10 cellular contexts compared by ENCODE assay signal in genomic region chr14:100567009-100567876, GRCh38. TPM values are rescaled to one million over a fixed set of nuclear protein-coding genes. Genes with fewer than 3 reads are reported as not detected.
DNase-seq lines count a peak whose midpoint lies in the region; ATAC-seq, FAIRE-seq and TF ChIP-seq lines count a peak whose summit lies in the region.
"Had no signal": no experiment of that assay in that cellular context is flagged by ENCODE, and none has a peak within 500 bp of the region (broad histone marks: within the 10 kb centered on the region; RNA-seq: fewer than 3 reads in every experiment).

No MANE protein-coding gene starts in this region.

- peaks cover 9% of the 10 kb centered on the region for H3K4me1 Mint-ChIP-seq in activated naive CD4-positive, alpha-beta T cell treated with anti-CD3 and anti-CD28 coated beads, Interleukin-2, amount 10 ng/mL, durations not matched to agents 7 days and 5 days
- peaks cover 12% of the 10 kb centered on the region for H3K4me1 Mint-ChIP-seq in memory B cell

- no peaks in the 10 kb centered on the region; the same call in 1 of the 2 replicates for H4K20me1 ChIP-seq in GM12878 (ENCODE audit: control insufficient read depth, insufficient read depth)

- H3K4me3 ChIP-seq in GM12878: no peak overlapping the region
- peak overlapping the region; percentile 36 to 72 (median 38) for H3K4me3 ChIP-seq in tibial nerve

- no peak overlapping the region; the same call in 1 of the 2 replicates for H3K4me2 ChIP-seq in GM12878 (ENCODE audit: control insufficient read depth, insufficient read depth)

- ATAC-seq in GM12878 (peak; percentile 22; the same call in 1 of the 3 replicates), memory B cell (ENCODE audit: low read depth) (peak; percentile 45)

- CTCF ChIA-PET in activated naive CD4-positive, alpha-beta T cell treated with anti-CD3 and anti-CD28 coated beads, Interleukin-2, amount 10 ng/mL, durations not matched to agents 7 days and 5 days (lab: Charles Lee): no interaction called here
- CTCF ChIA-PET in GM12878 (lab: Yijun Ruan, JAX): no interaction called here

- H3K27me3 ChIP-seq in GM12878 (replicated peaks in 1 of 2; ENCODE audit: control insufficient read depth in 2 of 2, insufficient read depth in 2 of 2, low read length in 1 of 2) (peaks cover 7 to 9% of the 10 kb centered on the region in 2 experiments; a peak in 3 of 4 replicates), tibial nerve (peaks cover 0 to 56% of the 10 kb centered on the region in 2 donors)

- peaks cover 95% of the 10 kb centered on the region for H3K27me3 Mint-ChIP-seq in activated naive CD4-positive, alpha-beta T cell treated with anti-CD3 and anti-CD28 coated beads, Interleukin-2, amount 10 ng/mL, durations not matched to agents 7 days and 5 days
- H3K27me3 Mint-ChIP-seq in memory B cell: peaks cover 31% of the 10 kb centered on the region

- in situ Hi-C loops in GM12878 (cut with MboI): no loop called here

- no peaks in the 10 kb centered on the region for H3K9me3 Mint-ChIP-seq in activated naive CD4-positive, alpha-beta T cell treated with anti-CD3 and anti-CD28 coated beads, Interleukin-2, amount 10 ng/mL, durations not matched to agents 7 days and 5 days
- H3K9me3 Mint-ChIP-seq in memory B cell: no peaks in the 10 kb centered on the region

- no peak overlapping the region for H2AFZ ChIP-seq in GM12878 (ENCODE audit: control insufficient read depth, low read depth, low read length)

- no peak overlapping the region for H3K27ac Mint-ChIP-seq in activated naive CD4-positive, alpha-beta T cell treated with anti-CD3 and anti-CD28 coated beads, Interleukin-2, amount 10 ng/mL, durations not matched to agents 7 days and 5 days
- H3K27ac Mint-ChIP-seq in memory B cell: no peak overlapping the region

- TF ChIP-seq CTCF in GM12878 (IDR thresholded peaks at IDR 0.05 in 2 of 3, conservative IDR thresholded peaks at IDR 0.05 in 1 of 3; ENCODE audit: control insufficient read depth in 2 of 3, extremely low read depth in 1 of 3, insufficient read depth in 1 of 3, low read depth in 3 of 3, low read length in 3 of 3) (no peak), tibial nerve (IDR thresholded peaks at IDR 0.05) (no peak)

- DNase-seq in activated naive CD4-positive, alpha-beta T cell treated with anti-CD3 and anti-CD28 coated beads, Interleukin-2, amount 10 ng/mL, durations not matched to agents 7 days and 5 days: no peak
- no peak for DNase-seq in activated naive CD4-positive, alpha-beta T cell treated with Interleukin-2 at 50 U/mL for 16 hours
- DNase-seq in GM12878 (ENCODE audit: low read depth, low spot score) (no peak), memory B cell (ENCODE audit: low spot score in 2 of 2) (no peak), tibial nerve (ENCODE audit: low spot score in 2 of 2) (peak in 1 of 2 donors; percentile 25), NCI-H510A treated with DMSO at 0.1 percent for 48 hours (lab: John Stamatoyannopoulos, UW) (no peak), COLO668 (lab: John Stamatoyannopoulos, UW; ENCODE audit: unreplicated experiment) (no peak)
- DNase-seq in activated CD4-positive, CD25-positive, alpha-beta regulatory T cell treated with anti-CD3 and anti-CD28 coated beads, Interleukin-2, amount 50 U/mL, for 72 hours: no peak
- DNase-seq: NCI-H1105 treated with DMSO at 0.1 percent for 48 hours; stimulated activated CD4-positive, alpha-beta T cell treated with anti-CD3 and anti-CD28 coated beads, Interleukin-4, amount 100 ng/mL, for 24 hours had no signal

- no peak for FAIRE-seq in GM12878 (lab: Jason Lieb, UNC)

- intact Hi-C loops in GM12878 (cut with micrococcal nuclease; ENCODE audit: unreplicated experiment): no loop called here

- no peak for TF ChIP-seq RAD21 in GM12878 (IDR thresholded peaks at IDR 0.05; ENCODE audit: insufficient read depth, low read depth, low read length)

- peak overlapping the region; percentile 44 for H3K4me3 Mint-ChIP-seq in activated naive CD4-positive, alpha-beta T cell treated with anti-CD3 and anti-CD28 coated beads, Interleukin-2, amount 10 ng/mL, durations not matched to agents 7 days and 5 days
- peak overlapping the region; percentile 75 for H3K4me3 Mint-ChIP-seq in memory B cell

- H3K9ac ChIP-seq in GM12878 (ENCODE audit: control insufficient read depth, insufficient read depth, low read length): no peak overlapping the region

- H3K79me2 ChIP-seq in GM12878 (ENCODE audit: control insufficient read depth, insufficient read depth, low read length): no peaks in the 10 kb centered on the region

- H3K27ac ChIP-seq in GM12878 (ENCODE audit: control insufficient read depth, insufficient read depth) (no peak overlapping the region), tibial nerve (peak overlapping the region in 3 of 4 donors; percentile 12 to 52 (median 36))

- no TSS peak for BruUV-seq in GM12878 (replicated peaks; lab: Mats Ljungman, UMichigan)

- RAD21 ChIA-PET in GM12878 (lab: Charles Lee; ENCODE audit: unreplicated experiment): no interaction called here

- H3K36me3 ChIP-seq in GM12878 (ENCODE audit: control insufficient read depth in 2 of 2, insufficient read depth in 2 of 2, low read length in 1 of 2) (no peaks in the 10 kb centered on the region), tibial nerve (no peaks in the 10 kb centered on the region)

- H3K36me3 Mint-ChIP-seq in activated naive CD4-positive, alpha-beta T cell treated with anti-CD3 and anti-CD28 coated beads, Interleukin-2, amount 10 ng/mL, durations not matched to agents 7 days and 5 days: no peaks in the 10 kb centered on the region
- H3K36me3 Mint-ChIP-seq in memory B cell: no peaks in the 10 kb centered on the region

- POLR2A ChIA-PET in GM12878 (lab: Charles Lee): no interaction called here

- SMC1A ChIA-PET in GM12878 (lab: Charles Lee; ENCODE audit: uncharacterized antibody, unreplicated experiment): no interaction called here

- WGBS in GM12878 (ENCODE audit: insufficient coverage, insufficient replicate concordance, low lambda C conversion rate, missing lambda C conversion rate): 2% methylated on average over 53 of the region's 70 CpGs
- WGBS in tibial nerve, 2 donors: 2 to 7% methylated on average over 13 to 42 of the region's 70 CpGs

- TF ChIP-seq POLR2A in GM12878 (IDR thresholded peaks at IDR 0.05; ENCODE audit: low read depth, low read length) (no peak), tibial nerve (IDR thresholded peaks at IDR 0.05) (no peak)

- no peaks in the 10 kb centered on the region for H3K9me3 ChIP-seq in GM12878 (replicated peaks; ENCODE audit: control insufficient read depth, insufficient read depth, low read length)
- H3K9me3 ChIP-seq in tibial nerve: no peaks in the 10 kb centered on the region

- TF ChIP-seq EP300 in GM12878 (IDR thresholded peaks at IDR 0.05; ENCODE audit: borderline replicate concordance in 1 of 2, control insufficient read depth in 1 of 2, low read depth in 2 of 2, low read length in 2 of 2) (no peak), tibial nerve (IDR thresholded peaks at IDR 0.05) (no peak)

- no peaks in the 10 kb centered on the region for H3K4me1 ChIP-seq in GM12878 (ENCODE audit: control insufficient read depth, insufficient read depth, low read length)
- H3K4me1 ChIP-seq in tibial nerve: peaks cover 0 to 29% (median 6%) of the 10 kb centered on the region in 4 donors

TF ChIP-seq in GM12878, 131 proteins besides CTCF, POLR2A, EP300 and RAD21:
- no peak for TF ChIP-seq ASH2L (IDR thresholded peaks at IDR 0.05; ENCODE audit: borderline replicate concordance, low read depth)
- TF ChIP-seq NR2C1 (IDR thresholded peaks at IDR 0.05): peak; percentile 51

RNA-seq across cellular contexts. Expression of gene BEGAIN, which starts 20.0 kb away (rescaled TPM):
- total RNA-seq in GM12878 (2013; cell fraction: nucleolus; rRNA removed): 0.51 and 2.6 TPM in 2 replicates
- 0.06 and 0.16 TPM in 2 replicates for total RNA-seq in GM12878 (2014; rRNA removed)
- total RNA-seq in GM12878 (2014; rRNA removed; fragmentation: Illumina TruSeq; extraction: Trizol): not detected in 2 replicates
- 0.24 and 0.31 TPM in 2 replicates for total RNA-seq in GM12878 (2021)
- polyA plus RNA-seq in GM12878 (2011; ENCODE audit: low read depth): not detected
- 0.14 and 0.27 TPM in 2 replicates for polyA plus RNA-seq in GM12878 (2011; rRNA removed)
- polyA plus RNA-seq in GM12878 (2011; cell fraction: cytosol; rRNA removed): 0.08 and 0.24 TPM in 2 replicates
- 0.57 and 0.70 TPM in 2 replicates for polyA plus RNA-seq in GM12878 (2011; cell fraction: nucleus; rRNA removed)
- 0.23 and 0.74 TPM in 2 replicates for polyA plus RNA-seq in GM12878 (2012)
- 0.01 TPM in 1 of 2 replicates, not detected in the other for polyA plus RNA-seq in GM12878 (2014; fragmentation: Illumina TruSeq; extraction: Trizol)
- not detected for polyA plus RNA-seq in GM12878 (2014; fragmentation: Nextera tagmentation; extraction: Ambion mirVana)
- 0.03 and 0.04 TPM in 2 replicates for polyA plus RNA-seq in GM12878 (2014; rRNA removed)
- not detected for polyA plus RNA-seq in GM12878 (2016; fragmentation: Nextera tagmentation; extraction: Ambion mirVana)
- 0.67 TPM in 1 of 2 replicates, not detected in the other for polyA minus RNA-seq in GM12878 (2011; rRNA and poly(A)+ RNA removed)
- 0.40 and 1.0 TPM in 2 replicates for polyA minus RNA-seq in GM12878 (2011; cell fraction: cytosol; rRNA and poly(A)+ RNA removed)
- 0.12 and 0.38 TPM in 2 replicates for polyA minus RNA-seq in GM12878 (2011; cell fraction: nucleus; rRNA and poly(A)+ RNA removed)
- total RNA-seq in tibial nerve: 10 to 100 TPM in 2 of 4 donors, 1 to 10 TPM in 2; 9.6 to 17.0 (median 11.6) TPM
